17 cellular contexts compared by ENCODE assay signal in genomic region chr3:29789686-29790085, GRCh38.
"Had no signal": no experiment of that assay in that cellular context is flagged by ENCODE, and none has a peak within 500 bp of the region (broad histone marks: within the 10 kb centered on the region; RNA-seq: fewer than 3 reads in every experiment).

No MANE protein-coding gene starts in this region.

- H3K4me1 ChIP-seq: body of pancreas, esophagus squamous epithelium, neural progenitor cell, transverse colon, uterus had no signal

- H3K4me2 ChIP-seq: neural progenitor cell had no signal

- H3K4me3 ChIP-seq: body of pancreas, esophagus squamous epithelium, mucosa of descending colon, neural progenitor cell, transverse colon, uterus had no signal

- H3K36me3 ChIP-seq: esophagus squamous epithelium, neural progenitor cell, transverse colon, uterus had no signal

- DNase-seq: activated CD4-positive, alpha-beta memory T cell treated with anti-CD3 and anti-CD28 coated beads for 36 hours; activated CD4-positive, alpha-beta T cell treated with anti-CD3 and anti-CD28 coated beads for 4 hours; activated CD8-positive, alpha-beta memory T cell treated with anti-CD3 and anti-CD28 coated beads, Interleukin-2, amount 10 ng/mL, durations not matched to agents 7 days and 5 days; activated naive CD8-positive, alpha-beta T cell treated with anti-CD3 and anti-CD28 coated beads for 36 hours; amygdala; body of pancreas; dermis blood vessel endothelial cell; effector memory CD8-positive, alpha-beta T cell; esophagus squamous epithelium; mucosa of descending colon; naive B cell; stimulated activated CD4-positive, alpha-beta T cell treated with anti-CD3 and anti-CD28 coated beads, Interleukin-2, amount 100 ng/mL, for 24 hours; stimulated activated naive CD4-positive, alpha-beta T cell treated with Interleukin-2 at 50 U/mL for 16 hours; transverse colon; uterus had no signal

- H3K9ac ChIP-seq: neural progenitor cell had no signal

- H3K27ac ChIP-seq: body of pancreas, esophagus squamous epithelium, neural progenitor cell, transverse colon, uterus had no signal

- H2AFZ ChIP-seq: neural progenitor cell had no signal

- H3K27me3 ChIP-seq: body of pancreas, esophagus squamous epithelium, neural progenitor cell, transverse colon, uterus had no signal

- H3K9me3 ChIP-seq: body of pancreas, esophagus squamous epithelium, mucosa of descending colon, uterus had no signal

- ATAC-seq: activated CD8-positive, alpha-beta memory T cell treated with anti-CD3 and anti-CD28 coated beads, Interleukin-2, amount 10 ng/mL, durations not matched to agents 7 days and 5 days; body of pancreas; effector memory CD8-positive, alpha-beta T cell; mucosa of descending colon; WTC11 had no signal
